19 cellular contexts compared by ENCODE assay signal in genomic region chr16:55475919-55476318, GRCh38. TPM values are rescaled to one million over a fixed set of nuclear protein-coding genes. Genes with fewer than 3 reads are reported as not detected.
A peak's percentile ranks its signal among the peaks of the same experiment; 100 is the strongest.
DNase-seq lines count a peak whose midpoint lies in the region; TF ChIP-seq lines count a peak whose summit lies in the region.
"Had no signal": no experiment of that assay in that cellular context is flagged by ENCODE, and none has a peak within 500 bp of the region (broad histone marks: within the 10 kb centered on the region; RNA-seq: fewer than 3 reads in every experiment).

No MANE protein-coding gene starts in this region.

- no peak overlapping the region for H3K27ac Mint-ChIP-seq in activated CD4-positive, alpha-beta memory T cell treated with anti-CD3 and anti-CD28 coated beads, Interleukin-2, amount 10 ng/mL, durations not matched to agents 7 days and 5 days
- H3K27ac Mint-ChIP-seq: activated B cell treated with CpG ODN at 0.5 μM for 24 hours; activated CD8-positive, alpha-beta memory T cell treated with anti-CD3 and anti-CD28 coated beads, Interleukin-2, amount 10 ng/mL, durations not matched to agents 7 days and 5 days; GM23338; stimulated activated memory B cell treated with anti-CD40 and anti-IgM and Interleukin-4, amounts not matched to agents 10 μg/mL and 1 μg/mL and 100 μg/mL, for 72 hours had no signal

- POLR2A ChIA-PET in activated CD4-positive, alpha-beta memory T cell treated with anti-CD3 and anti-CD28 coated beads, Interleukin-2, amount 10 ng/mL, durations not matched to agents 7 days and 5 days (lab: Charles Lee) = no interaction called here

- no peak for TF ChIP-seq POLR2A in esophagus squamous epithelium (IDR thresholded peaks at IDR 0.05)

- no peaks in the 10 kb centered on the region for H3K79me1 ChIP-seq in mesendoderm (ENCODE audit: low read length)

- H3K36me3 Mint-ChIP-seq in activated CD4-positive, alpha-beta memory T cell treated with anti-CD3 and anti-CD28 coated beads, Interleukin-2, amount 10 ng/mL, durations not matched to agents 7 days and 5 days (ENCODE audit: low read depth) = no peaks in the 10 kb centered on the region
- H3K36me3 Mint-ChIP-seq: stimulated activated memory B cell treated with anti-CD40 and anti-IgM and Interleukin-4, amounts not matched to agents 10 μg/mL and 1 μg/mL and 100 μg/mL, for 72 hours had no signal

- no peak overlapping the region for H2AK5ac ChIP-seq in mesendoderm (ENCODE audit: low read length)

- no peaks in the 10 kb centered on the region for H3K9me3 Mint-ChIP-seq in activated CD4-positive, alpha-beta memory T cell treated with anti-CD3 and anti-CD28 coated beads, Interleukin-2, amount 10 ng/mL, durations not matched to agents 7 days and 5 days
- H3K9me3 Mint-ChIP-seq: activated B cell treated with CpG ODN at 0.5 μM for 24 hours; GM23338; stimulated activated memory B cell treated with anti-CD40 and anti-IgM and Interleukin-4, amounts not matched to agents 10 μg/mL and 1 μg/mL and 100 μg/mL, for 72 hours had no signal

- H3F3A ChIP-seq in GM23248 (ENCODE audit: insufficient read depth) = peaks cover 43% of the 10 kb centered on the region

- peaks cover 25% of the 10 kb centered on the region for H3K4me1 Mint-ChIP-seq in activated CD4-positive, alpha-beta memory T cell treated with anti-CD3 and anti-CD28 coated beads, Interleukin-2, amount 10 ng/mL, durations not matched to agents 7 days and 5 days
- H3K4me1 Mint-ChIP-seq: activated B cell treated with CpG ODN at 0.5 μM for 24 hours; stimulated activated memory B cell treated with anti-CD40 and anti-IgM and Interleukin-4, amounts not matched to agents 10 μg/mL and 1 μg/mL and 100 μg/mL, for 72 hours had no signal

- H3K9me3 ChIP-seq in GM23248 (ENCODE audit: low read depth) (no peaks in the 10 kb centered on the region), esophagus squamous epithelium (no peaks in the 10 kb centered on the region), subcutaneous abdominal adipose tissue (ENCODE audit: control insufficient read depth in 5 of 5, low read length in 5 of 5) (no peaks in the 10 kb centered on the region), HAP-1 (no peaks in the 10 kb centered on the region)
- H3K9me3 ChIP-seq: neutrophil had no signal

- H2BK120ac ChIP-seq in mesendoderm (ENCODE audit: low read depth, low read length) = no peak overlapping the region

- H3K9ac ChIP-seq in GM23248 = peak overlapping the region; percentile 49
- no peak overlapping the region for H3K9ac ChIP-seq in mesendoderm (ENCODE audit: low read length)
- no peak overlapping the region for H3K9ac ChIP-seq in subcutaneous abdominal adipose tissue (ENCODE audit: low read length in 5 of 5)

- 31 to 33% methylated on average over 5 of the region's 5 CpGs for WGBS in GM23248 (ENCODE audit: low coverage in 1 of 2, low lambda C conversion rate in 2 of 2, missing lambda C conversion rate in 2 of 2), 2 experiments
- WGBS in esophagus squamous epithelium, 2 donors = 74 to 75% methylated on average over 5 of the region's 5 CpGs
- WGBS in mesendoderm (ENCODE audit: extremely low coverage, insufficient coverage, low lambda C conversion rate) = no CpG with 5 or more reads among the region's 5 CpGs

- H3K4me1 ChIP-seq in GM23248 (ENCODE audit: insufficient read depth) (peaks cover 32% of the 10 kb centered on the region), esophagus squamous epithelium (peaks cover 11 to 51% (median 22%) of the 10 kb centered on the region in 3 donors), mesendoderm (ENCODE audit: control insufficient read depth, low read depth, low read length) (peaks cover 13% of the 10 kb centered on the region), subcutaneous abdominal adipose tissue (ENCODE audit: control insufficient read depth in 5 of 5, insufficient read depth in 5 of 5, low read length in 5 of 5) (peaks cover 11 to 63% (median 53%) of the 10 kb centered on the region in 5 donors), HAP-1 (no peaks in the 10 kb centered on the region)

- H3K4me3 ChIP-seq in GM23248 = no peak overlapping the region
- peak overlapping the region in 1 of 4 donors; percentile 8 for H3K4me3 ChIP-seq in esophagus squamous epithelium
- H3K4me3 ChIP-seq in mesendoderm (ENCODE audit: low read length) = no peak overlapping the region
- H3K4me3 ChIP-seq in subcutaneous abdominal adipose tissue (ENCODE audit: low read depth in 1 of 5, low read length in 5 of 5) = peak overlapping the region in 1 of 5 donors; percentile 14
- no peak overlapping the region for H3K4me3 ChIP-seq in HAP-1
- H3K4me3 ChIP-seq: GM23338 had no signal

- H3K27me3 ChIP-seq in GM23248 (replicated peaks; ENCODE audit: insufficient read depth) (no peaks in the 10 kb centered on the region), esophagus squamous epithelium (peaks cover 0 to 31% (median 0%) of the 10 kb centered on the region in 4 donors), mesendoderm (ENCODE audit: insufficient read depth, low read length, poor library complexity) (no peaks in the 10 kb centered on the region), subcutaneous abdominal adipose tissue (ENCODE audit: control insufficient read depth in 5 of 5, insufficient read depth in 4 of 5, low read length in 5 of 5) (peaks cover 0 to 13% (median 3%) of the 10 kb centered on the region in 5 donors), HAP-1 (ENCODE audit: low read depth) (peaks cover 20% of the 10 kb centered on the region)

- H2BK15ac ChIP-seq in mesendoderm (replicated peaks; ENCODE audit: low read depth) = no peak overlapping the region

- peak overlapping the region; percentile 2 for H4K5ac ChIP-seq in mesendoderm (ENCODE audit: low read length)

- no peak overlapping the region for H3K18ac ChIP-seq in mesendoderm (ENCODE audit: low read length)

- H3K4me3 Mint-ChIP-seq in activated CD4-positive, alpha-beta memory T cell treated with anti-CD3 and anti-CD28 coated beads, Interleukin-2, amount 10 ng/mL, durations not matched to agents 7 days and 5 days = no peak overlapping the region
- H3K4me3 Mint-ChIP-seq: activated B cell treated with CpG ODN at 0.5 μM for 24 hours; activated CD8-positive, alpha-beta memory T cell treated with anti-CD3 and anti-CD28 coated beads, Interleukin-2, amount 10 ng/mL, durations not matched to agents 7 days and 5 days; GM23338; stimulated activated memory B cell treated with anti-CD40 and anti-IgM and Interleukin-4, amounts not matched to agents 10 μg/mL and 1 μg/mL and 100 μg/mL, for 72 hours had no signal

- in situ Hi-C loops in GM23248 (cut with MboI) (loop anchor here (25.0 kb wide), 1 partner anchor 886 kb away; no protein-coding TSS in a partner anchor), HAP-1 (cut with MboI; ENCODE audit: low sequenced_read_pairs) (no loop called here)

- TF ChIP-seq CTCF in esophagus squamous epithelium (IDR thresholded peaks at IDR 0.05) = no peak

- peak overlapping the region; percentile 53 for H2AFZ ChIP-seq in GM23248
- H2AFZ ChIP-seq: GM23338 had no signal

- H3K27me3 Mint-ChIP-seq in activated CD4-positive, alpha-beta memory T cell treated with anti-CD3 and anti-CD28 coated beads, Interleukin-2, amount 10 ng/mL, durations not matched to agents 7 days and 5 days = peaks cover 29% of the 10 kb centered on the region

- no peaks in the 10 kb centered on the region for H4K20me1 ChIP-seq in GM23248 (ENCODE audit: insufficient read depth)

- H3K9me2 ChIP-seq in GM23248 (ENCODE audit: insufficient read depth) = no peaks in the 10 kb centered on the region

- intact Hi-C loops in esophagus squamous epithelium (cut with DNase I) = no loop called here

- no peak overlapping the region for H3K4ac ChIP-seq in mesendoderm (ENCODE audit: low read depth, low read length)

- peak overlapping the region; percentile 28 for H2BK5ac ChIP-seq in mesendoderm (ENCODE audit: low read length)

- no peak overlapping the region for H4K8ac ChIP-seq in mesendoderm (ENCODE audit: low read depth, low read length)

- H3K23ac ChIP-seq in mesendoderm (ENCODE audit: low read length) = no peak overlapping the region

- H3K79me2 ChIP-seq in GM23248 (ENCODE audit: insufficient read depth) (peaks cover 18% of the 10 kb centered on the region), mesendoderm (ENCODE audit: control insufficient read depth, insufficient read depth, low read length) (peaks cover 6% of the 10 kb centered on the region)

- CTCF ChIA-PET in activated CD4-positive, alpha-beta memory T cell treated with anti-CD3 and anti-CD28 coated beads, Interleukin-2, amount 10 ng/mL, durations not matched to agents 7 days and 5 days (lab: Charles Lee) = interaction anchor here (1.6 kb wide), 1 partner anchor 11 kb away, joined by 11 read pairs; no protein-coding TSS in a partner anchor

- H3K27ac ChIP-seq in GM23248 (peak overlapping the region; percentile 20), esophagus squamous epithelium (peak overlapping the region in 3 of 4 donors; percentile 66 to 83 (median 77)), mesendoderm (ENCODE audit: low read depth, low read length) (no peak overlapping the region), subcutaneous abdominal adipose tissue (ENCODE audit: low read depth, low read length) (peak overlapping the region; percentile 51)
- H3K27ac ChIP-seq: neutrophil had no signal

- H3K56ac ChIP-seq in mesendoderm (ENCODE audit: low read length) = peak overlapping the region; percentile 47

- peak overlapping the region; percentile 56 for H3K4me2 ChIP-seq in GM23248 (ENCODE audit: unreplicated experiment)
- no peak overlapping the region for H3K4me2 ChIP-seq in mesendoderm (ENCODE audit: low read length)
- H3K4me2 ChIP-seq: GM23338 had no signal

- H3K36me3 ChIP-seq in GM23248 (ENCODE audit: low read depth) (no peaks in the 10 kb centered on the region), esophagus squamous epithelium (no peaks in the 10 kb centered on the region), mesendoderm (ENCODE audit: control insufficient read depth, insufficient read depth, low read length) (no peaks in the 10 kb centered on the region), subcutaneous abdominal adipose tissue (ENCODE audit: control insufficient read depth in 5 of 5, insufficient read depth in 5 of 5, low read length in 5 of 5) (no peaks in the 10 kb centered on the region), HAP-1 (replicated peaks) (no peaks in the 10 kb centered on the region)
- H3K36me3 ChIP-seq: neutrophil had no signal

- DNase-seq in GM23248 = peak; percentile 55
- DNase-seq in esophagus squamous epithelium (lab: John Stamatoyannopoulos, UW) = no peak
- peak; percentile 19 for DNase-seq in mesendoderm
- no peak for DNase-seq in Ammon's horn (ENCODE audit: low spot score)
- no peak for DNase-seq in HAP-1 (ENCODE audit: low spot score in 2 of 2)
- no peak for DNase-seq in activated CD4-positive, alpha-beta memory T cell treated with anti-CD3 and anti-CD28 coated beads, Interleukin-2, amount 10 ng/mL, durations not matched to agents 7 days and 5 days
- DNase-seq in NCI-H187 treated with DMSO at 0.1 percent for 48 hours (lab: John Stamatoyannopoulos, UW) = no peak
- DNase-seq: activated B cell treated with CpG ODN at 0.5 μM for 24 hours; activated CD8-positive, alpha-beta memory T cell treated with anti-CD3 and anti-CD28 coated beads, Interleukin-2, amount 10 ng/mL, durations not matched to agents 7 days and 5 days; activated effector memory CD4-positive, alpha-beta T cell treated with Interleukin-2 at 50 U/mL for 16 hours; anterior cingulate cortex; midbrain; NCI-H146; NCI-H226 had no signal

RNA-seq across cellular contexts. Expression of gene MMP2, which starts 3.1 kb away (rescaled TPM):
- 1,212 and 1,299 TPM in 2 replicates for total RNA-seq in GM23248 (2014; rRNA removed; shearing (Covaris generic))
- 1,457 and 1,484 TPM in 2 replicates for polyA plus RNA-seq in GM23248 (2016; fragmentation: Nextera tagmentation; extraction: Ambion mirVana)
- total RNA-seq in esophagus squamous epithelium = 100 to 1,000 TPM in 2 of 4 donors, 10 to 100 TPM in 1, 1 to 10 TPM in 1; 4.5 to 210 (median 92.7) TPM
- 49.5 TPM for polyA plus RNA-seq in mesendoderm (2013, experiment 1 of 2)
- polyA plus RNA-seq in mesendoderm (2013, experiment 2 of 2) = 47.4 TPM
- under 1 TPM; 0.20 to 0.30 TPM for total RNA-seq in activated CD4-positive, alpha-beta memory T cell treated with anti-CD3 and anti-CD28 coated beads, Interleukin-2, amount 10 ng/mL, durations not matched to agents 7 days and 5 days
- total RNA-seq: activated B cell treated with CpG ODN at 0.5 μM for 24 hours; activated CD8-positive, alpha-beta memory T cell treated with anti-CD3 and anti-CD28 coated beads, Interleukin-2, amount 10 ng/mL, durations not matched to agents 7 days and 5 days; G401 had no signal

RNA-seq across cellular contexts. Expression of gene LPCAT2, which starts 33.0 kb away (rescaled TPM):
- 12.4 and 27.4 TPM in 2 replicates for total RNA-seq in GM23248 (2014; rRNA removed; shearing (Covaris generic))
- 11.4 and 11.7 TPM in 2 replicates for polyA plus RNA-seq in GM23248 (2016; fragmentation: Nextera tagmentation; extraction: Ambion mirVana)
- 10 to 100 TPM; 10.0 to 21.7 (median 16.9) TPM for total RNA-seq in esophagus squamous epithelium
- polyA plus RNA-seq in mesendoderm (2013, experiment 1 of 2) = 4.7 TPM
- polyA plus RNA-seq in mesendoderm (2013, experiment 2 of 2) = 4.3 TPM
- total RNA-seq in activated CD4-positive, alpha-beta memory T cell treated with anti-CD3 and anti-CD28 coated beads, Interleukin-2, amount 10 ng/mL, durations not matched to agents 7 days and 5 days = 1 to 10 TPM; 1.3 to 1.6 TPM
- total RNA-seq: G401 had no signal

Comparison
In these comparisons a context has a peak if more than half of its experiments do, and no peak if none do; other contexts are left out.
1. DNase-seq: peak in GM23248 (single experiment) and mesendoderm (single experiment); none in esophagus squamous epithelium (single experiment), Ammon's horn (single experiment), HAP-1 (0 of 2), activated CD4-positive, alpha-beta memory T cell treated with anti-CD3 and anti-CD28 coated beads, Interleukin-2, amount 10 ng/mL, durations not matched to agents 7 days and 5 days (single experiment) and NCI-H187 treated with DMSO at 0.1 percent for 48 hours (single experiment).